In genomic region chr16:65122974-65123845, GRCh38 we compare ENCODE assay signal across 8 cellular contexts. TPM values are rescaled to one million over a fixed set of nuclear protein-coding genes. Genes with fewer than 3 reads are reported as not detected.
DNase-seq lines count a peak whose midpoint lies in the region; ATAC-seq and TF ChIP-seq lines count a peak whose summit lies in the region.

No MANE protein-coding gene starts in this region.

- intact Hi-C loops in head of caudate nucleus (cut with DNase I): no loop called here

- H3K36me3 ChIP-seq in BJ (ENCODE audit: control insufficient read depth, insufficient read depth, low read length) (no peaks in the 10 kb centered on the region), osteoblast (ENCODE audit: insufficient read depth, low read length) (no peaks in the 10 kb centered on the region)

- no peak overlapping the region for H3K27ac Mint-ChIP-seq in activated naive CD4-positive, alpha-beta T cell treated with anti-CD3 and anti-CD28 coated beads, Interleukin-2, amount 50 U/mL, for 72 hours

- peaks cover 61% of the 10 kb centered on the region for H3K79me2 ChIP-seq in osteoblast (ENCODE audit: insufficient read depth, low read length)

- H2AFZ ChIP-seq in osteoblast (ENCODE audit: low read length): peak overlapping the region; percentile 92

- H4K20me1 ChIP-seq in osteoblast (ENCODE audit: insufficient read depth, low read length): peaks cover 27% of the 10 kb centered on the region

- H3K9me3 Mint-ChIP-seq in activated naive CD4-positive, alpha-beta T cell treated with anti-CD3 and anti-CD28 coated beads, Interleukin-2, amount 50 U/mL, for 72 hours: no peaks in the 10 kb centered on the region

- CTCF ChIA-PET in BJ (lab: Yijun Ruan, JAX): interaction anchor here (0.7 to 1.4 kb wide), 5 partner anchors 17 to 1150 kb away, joined by 3 to 6 read pairs (median 3); no protein-coding TSS in a partner anchor

- TF ChIP-seq CTCF in BJ (IDR thresholded peaks at IDR 0.05; ENCODE audit: insufficient read depth, low read depth, low read length): no peak
- TF ChIP-seq CTCF in osteoblast (IDR thresholded peaks at IDR 0.05; ENCODE audit: extremely low read depth, low read depth, low read length): no peak

- POLR2A ChIA-PET in BJ (lab: Charles Lee): interaction anchor here (0.6 to 0.8 kb wide), 2 partner anchors 189 to 425 kb away, joined by 4 to 5 read pairs; no protein-coding TSS in a partner anchor

- H3K36me3 Mint-ChIP-seq in activated naive CD4-positive, alpha-beta T cell treated with anti-CD3 and anti-CD28 coated beads, Interleukin-2, amount 50 U/mL, for 72 hours: peaks cover 0 to 9% of the 10 kb centered on the region in 2 donors

- H3K4me2 ChIP-seq in osteoblast (ENCODE audit: insufficient read depth, low read length): peak overlapping the region; percentile 97

- peak overlapping the region; percentile 64 for H3K4me3 ChIP-seq in BJ (ENCODE audit: low read depth, low read length)
- peak overlapping the region; percentile 95 for H3K4me3 ChIP-seq in osteoblast (ENCODE audit: insufficient read depth, low read length)

- no peaks in the 10 kb centered on the region; the same call in 1 of the 2 replicates for H3K27me3 ChIP-seq in BJ (ENCODE audit: control insufficient read depth, insufficient read depth, low read length)
- H3K27me3 ChIP-seq in osteoblast (ENCODE audit: insufficient read depth, low read length): no peaks in the 10 kb centered on the region

- ATAC-seq in SK-N-SH treated with all-trans-retinoic acid at 6 μM for 48 hours (peak; percentile 57), GM18517 (IDR thresholded peaks at IDR 0.05; ENCODE audit: unreplicated experiment) (no peak), HG03025 (IDR thresholded peaks at IDR 0.05; ENCODE audit: low FRiP score, unreplicated experiment) (no peak)
- no peak for ATAC-seq in activated naive CD4-positive, alpha-beta T cell treated with anti-CD3 and anti-CD28 coated beads, Interleukin-2, amount 50 U/mL, for 72 hours

- H3K4me1 ChIP-seq in osteoblast (ENCODE audit: insufficient read depth, low read length): peaks cover 39% of the 10 kb centered on the region

- no peaks in the 10 kb centered on the region for H3K9me3 ChIP-seq in osteoblast (ENCODE audit: low read depth, low read length)

- peak overlapping the region; percentile 87 for H3K27ac ChIP-seq in osteoblast (ENCODE audit: low read depth, low read length)

- DNase-seq in BJ (ENCODE audit: low read depth) (no peak), head of caudate nucleus (peak in 41 of 42 donors; percentile 31 to 85 (median 69)), osteoblast (ENCODE audit: insufficient read length, low spot score, missing footprints) (peak; percentile 83), foreskin melanocyte (no peak)
- no peak for DNase-seq in activated naive CD4-positive, alpha-beta T cell treated with anti-CD3 and anti-CD28 coated beads, Interleukin-2, amount 50 U/mL, for 72 hours (ENCODE audit: low spot score in 2 of 2)

TF ChIP-seq in SK-N-SH treated with all-trans-retinoic acid at 6 μM for 48 hours, 23 proteins besides CTCF, POLR2A, EP300 and RAD21:
- TF ChIP-seq, protein P1, sequence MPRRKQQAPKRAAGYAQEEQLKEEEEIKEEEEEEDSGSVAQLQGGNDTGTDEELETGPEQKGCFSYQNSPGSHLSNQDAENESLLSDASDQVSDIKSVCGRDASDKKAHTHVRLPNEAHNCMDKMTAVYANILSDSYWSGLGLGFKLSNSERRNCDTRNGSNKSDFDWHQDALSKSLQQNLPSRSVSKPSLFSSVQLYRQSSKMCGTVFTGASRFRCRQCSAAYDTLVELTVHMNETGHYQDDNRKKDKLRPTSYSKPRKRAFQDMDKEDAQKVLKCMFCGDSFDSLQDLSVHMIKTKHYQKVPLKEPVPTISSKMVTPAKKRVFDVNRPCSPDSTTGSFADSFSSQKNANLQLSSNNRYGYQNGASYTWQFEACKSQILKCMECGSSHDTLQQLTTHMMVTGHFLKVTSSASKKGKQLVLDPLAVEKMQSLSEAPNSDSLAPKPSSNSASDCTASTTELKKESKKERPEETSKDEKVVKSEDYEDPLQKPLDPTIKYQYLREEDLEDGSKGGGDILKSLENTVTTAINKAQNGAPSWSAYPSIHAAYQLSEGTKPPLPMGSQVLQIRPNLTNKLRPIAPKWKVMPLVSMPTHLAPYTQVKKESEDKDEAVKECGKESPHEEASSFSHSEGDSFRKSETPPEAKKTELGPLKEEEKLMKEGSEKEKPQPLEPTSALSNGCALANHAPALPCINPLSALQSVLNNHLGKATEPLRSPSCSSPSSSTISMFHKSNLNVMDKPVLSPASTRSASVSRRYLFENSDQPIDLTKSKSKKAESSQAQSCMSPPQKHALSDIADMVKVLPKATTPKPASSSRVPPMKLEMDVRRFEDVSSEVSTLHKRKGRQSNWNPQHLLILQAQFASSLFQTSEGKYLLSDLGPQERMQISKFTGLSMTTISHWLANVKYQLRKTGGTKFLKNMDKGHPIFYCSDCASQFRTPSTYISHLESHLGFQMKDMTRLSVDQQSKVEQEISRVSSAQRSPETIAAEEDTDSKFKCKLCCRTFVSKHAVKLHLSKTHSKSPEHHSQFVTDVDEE (CRISPR knock-in tag; IDR thresholded peaks at IDR 0.05): no peak
- TF ChIP-seq RARB (CRISPR knock-in tag; IDR thresholded peaks at IDR 0.05): no peak
- no peak for TF ChIP-seq SNAI2 (CRISPR knock-in tag; IDR thresholded peaks at IDR 0.05)
- 0 out of 2 replicates have a peak, but pooled peaks have one; percentile 9 for TF ChIP-seq ZNF8 (CRISPR knock-in tag; IDR thresholded peaks at IDR 0.05)
- TF ChIP-seq, protein P2, sequence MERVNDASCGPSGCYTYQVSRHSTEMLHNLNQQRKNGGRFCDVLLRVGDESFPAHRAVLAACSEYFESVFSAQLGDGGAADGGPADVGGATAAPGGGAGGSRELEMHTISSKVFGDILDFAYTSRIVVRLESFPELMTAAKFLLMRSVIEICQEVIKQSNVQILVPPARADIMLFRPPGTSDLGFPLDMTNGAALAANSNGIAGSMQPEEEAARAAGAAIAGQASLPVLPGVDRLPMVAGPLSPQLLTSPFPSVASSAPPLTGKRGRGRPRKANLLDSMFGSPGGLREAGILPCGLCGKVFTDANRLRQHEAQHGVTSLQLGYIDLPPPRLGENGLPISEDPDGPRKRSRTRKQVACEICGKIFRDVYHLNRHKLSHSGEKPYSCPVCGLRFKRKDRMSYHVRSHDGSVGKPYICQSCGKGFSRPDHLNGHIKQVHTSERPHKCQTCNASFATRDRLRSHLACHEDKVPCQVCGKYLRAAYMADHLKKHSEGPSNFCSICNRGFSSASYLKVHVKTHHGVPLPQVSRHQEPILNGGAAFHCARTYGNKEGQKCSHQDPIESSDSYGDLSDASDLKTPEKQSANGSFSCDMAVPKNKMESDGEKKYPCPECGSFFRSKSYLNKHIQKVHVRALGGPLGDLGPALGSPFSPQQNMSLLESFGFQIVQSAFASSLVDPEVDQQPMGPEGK (CRISPR knock-in tag; IDR thresholded peaks at IDR 0.05; ENCODE audit: borderline replicate concordance): no peak
- TF ChIP-seq POU6F1 (CRISPR knock-in tag; IDR thresholded peaks at IDR 0.05; ENCODE audit: borderline replicate concordance, low read depth): no peak
- TF ChIP-seq CSRNP3 (CRISPR knock-in tag; IDR thresholded peaks at IDR 0.05): no peak

RNA-seq across cellular contexts. Expression of gene CDH11, which starts 1.3 kb away (rescaled TPM):
- polyA plus RNA-seq in BJ (2011; rRNA removed): 498 and 589 TPM in 2 replicates
- polyA minus RNA-seq in BJ (2011; rRNA and poly(A)+ RNA removed): 706 and 777 TPM in 2 replicates
- 1,097 and 1,116 TPM in 2 replicates for total RNA-seq in osteoblast
- not detected for total RNA-seq in activated naive CD4-positive, alpha-beta T cell treated with anti-CD3 and anti-CD28 coated beads, Interleukin-2, amount 50 U/mL, for 72 hours

Comparison
In these comparisons a context has a peak if more than half of its experiments do, and no peak if none do; other contexts are left out.
1. DNase-seq: peak in head of caudate nucleus (41 of 42) and osteoblast (single experiment); none in BJ (single experiment), foreskin melanocyte (single experiment) and activated naive CD4-positive, alpha-beta T cell treated with anti-CD3 and anti-CD28 coated beads, Interleukin-2, amount 50 U/mL, for 72 hours (0 of 2).
2. RNA of gene CDH11, which starts 1.3 kb away (total RNA-seq): 1,097 to 1,116 TPM in osteoblast; not detected in activated naive CD4-positive, alpha-beta T cell treated with anti-CD3 and anti-CD28 coated beads, Interleukin-2, amount 50 U/mL, for 72 hours; every median in the first group is over 1,000 times any median in the second.